Comparison of ENCODE assay signal across 12 cellular contexts in genomic region chr11:69122337-69122641, GRCh38. TPM values are rescaled to one million over a fixed set of nuclear protein-coding genes. Genes with fewer than 3 reads are reported as not detected.
DNase-seq lines count a peak whose midpoint lies in the region; ATAC-seq and TF ChIP-seq lines count a peak whose summit lies in the region.
"Had no signal": no experiment of that assay in that cellular context is flagged by ENCODE, and none has a peak within 500 bp of the region (broad histone marks: within the 10 kb centered on the region; RNA-seq: fewer than 3 reads in every experiment).

No MANE protein-coding gene starts in this region.

- TF ChIP-seq CTCF in ascending aorta (IDR thresholded peaks at IDR 0.05) (no peak), thoracic aorta (IDR thresholded peaks at IDR 0.05) (no peak)

- no peak for DNase-seq in activated CD4-positive, alpha-beta T cell treated with anti-CD3 and anti-CD28 coated beads, Interleukin-2, amount 10 ng/mL, durations not matched to agents 7 days and 5 days
- DNase-seq in activated CD4-positive, alpha-beta T cell treated with anti-CD3 and anti-CD28 coated beads for 48 hours, result no peak
- DNase-seq in ascending aorta (ENCODE audit: low spot score in 2 of 2) (no peak), thoracic aorta (ENCODE audit: low spot score) (no peak), germinal center (ENCODE audit: low spot score) (no peak), SHP77 treated with DMSO at 0.1 percent for 48 hours (lab: John Stamatoyannopoulos, UW) (no peak)
- DNase-seq: effector memory CD8-positive, alpha-beta T cell had no signal

- no peaks in the 10 kb centered on the region for H3K36me3 ChIP-seq in ascending aorta
- H3K36me3 ChIP-seq in thoracic aorta, result no peaks in the 10 kb centered on the region

- no peaks in the 10 kb centered on the region for H3K36me3 Mint-ChIP-seq in activated CD4-positive, alpha-beta T cell treated with anti-CD3 and anti-CD28 coated beads, Interleukin-2, amount 10 ng/mL, durations not matched to agents 7 days and 5 days (ENCODE audit: low read depth)

- H3K9me3 Mint-ChIP-seq in activated CD4-positive, alpha-beta T cell treated with anti-CD3 and anti-CD28 coated beads, Interleukin-2, amount 10 ng/mL, durations not matched to agents 7 days and 5 days, result no peaks in the 10 kb centered on the region
- H3K9me3 Mint-ChIP-seq: activated CD4-positive, alpha-beta memory T cell treated with anti-CD3 and anti-CD28 coated beads, Interleukin-2, amount 10 ng/mL, durations not matched to agents 7 days and 5 days; effector memory CD8-positive, alpha-beta T cell; neural crest cell had no signal

- H3K4me1 Mint-ChIP-seq in activated CD4-positive, alpha-beta T cell treated with anti-CD3 and anti-CD28 coated beads, Interleukin-2, amount 10 ng/mL, durations not matched to agents 7 days and 5 days, result peaks cover 42% of the 10 kb centered on the region

- H3K27me3 Mint-ChIP-seq in activated CD4-positive, alpha-beta T cell treated with anti-CD3 and anti-CD28 coated beads, Interleukin-2, amount 10 ng/mL, durations not matched to agents 7 days and 5 days, result no peaks in the 10 kb centered on the region
- H3K27me3 Mint-ChIP-seq: activated CD4-positive, alpha-beta memory T cell treated with anti-CD3 and anti-CD28 coated beads, Interleukin-2, amount 10 ng/mL, durations not matched to agents 7 days and 5 days had no signal

- intact Hi-C loops in ascending aorta (cut with DNase I), result no loop called here

- CTCF ChIA-PET in activated CD4-positive, alpha-beta T cell treated with anti-CD3 and anti-CD28 coated beads, Interleukin-2, amount 10 ng/mL, durations not matched to agents 7 days and 5 days (lab: Charles Lee), result no interaction called here

- H3K27ac ChIP-seq in ascending aorta (peak overlapping the region; percentile 42 to 79), layer of hippocampus (ENCODE audit: low read depth, low read length) (peak overlapping the region; percentile 38), thoracic aorta (peak overlapping the region; percentile 55 to 68)

- no peak overlapping the region for H3K4me3 ChIP-seq in ascending aorta
- no peak overlapping the region for H3K4me3 ChIP-seq in thoracic aorta

- H3K4me3 Mint-ChIP-seq in activated CD4-positive, alpha-beta T cell treated with anti-CD3 and anti-CD28 coated beads, Interleukin-2, amount 10 ng/mL, durations not matched to agents 7 days and 5 days, result peak overlapping the region; percentile 11
- H3K4me3 Mint-ChIP-seq: neural crest cell had no signal

- peak overlapping the region; percentile 89 for H3K27ac Mint-ChIP-seq in activated CD4-positive, alpha-beta T cell treated with anti-CD3 and anti-CD28 coated beads, Interleukin-2, amount 10 ng/mL, durations not matched to agents 7 days and 5 days

- H3K9me3 ChIP-seq in ascending aorta (no peaks in the 10 kb centered on the region), thoracic aorta (no peaks in the 10 kb centered on the region)

- H3K27me3 ChIP-seq in ascending aorta (no peaks in the 10 kb centered on the region), layer of hippocampus (ENCODE audit: control insufficient read depth, insufficient read depth, low read length) (no peaks in the 10 kb centered on the region), thoracic aorta (replicated peaks; ENCODE audit: insufficient read depth) (no peaks in the 10 kb centered on the region)

- H3K4me1 ChIP-seq in ascending aorta (peaks cover 14 to 31% of the 10 kb centered on the region in 2 donors), thoracic aorta (ENCODE audit: control insufficient read depth in 1 of 2, low read depth in 2 of 2) (peaks cover 24 to 31% of the 10 kb centered on the region in 2 donors)

- POLR2A ChIA-PET in activated CD4-positive, alpha-beta T cell treated with anti-CD3 and anti-CD28 coated beads, Interleukin-2, amount 10 ng/mL, durations not matched to agents 7 days and 5 days (lab: Charles Lee), result no interaction called here

- ATAC-seq in thoracic aorta (ENCODE audit: insufficient number of reproducible peaks, low FRiP score, low read depth) (no peak), HG02938 (IDR thresholded peaks at IDR 0.05; ENCODE audit: unreplicated experiment) (no peak)
- ATAC-seq: effector memory CD8-positive, alpha-beta T cell had no signal

RNA-seq across cellular contexts. Expression of gene SMIM38, which starts 33.4 kb away (rescaled TPM):
- under 1 TPM in 1 of 2 experiments, not detected in 1; 0.12 TPM for total RNA-seq in activated CD4-positive, alpha-beta T cell treated with anti-CD3 and anti-CD28 coated beads, Interleukin-2, amount 10 ng/mL, durations not matched to agents 7 days and 5 days
- total RNA-seq in ascending aorta (3.1 TPM), thoracic aorta (1 to 10 TPM; 3.0 to 4.2 TPM)
- total RNA-seq: G401 had no signal
